13 cellular contexts compared by ENCODE assay signal in the genomic region with DNA sequence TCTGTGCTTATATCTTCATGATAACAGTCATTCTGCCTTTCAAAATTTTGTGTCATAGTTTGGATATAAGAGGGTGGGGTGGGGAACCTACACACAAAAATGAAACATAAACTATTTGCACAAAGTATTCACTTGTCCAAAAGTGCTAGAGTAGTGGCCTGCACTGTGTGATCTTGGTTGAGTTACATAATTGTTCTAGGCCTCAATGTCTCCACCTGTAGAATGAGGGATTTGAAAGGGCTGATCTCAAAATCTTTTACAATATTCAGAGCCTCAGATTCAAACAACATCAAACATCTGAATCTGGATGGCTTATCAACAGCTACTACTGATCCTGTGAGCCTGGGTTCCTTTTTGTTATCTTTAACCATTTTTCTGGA.
DNase-seq lines count a peak whose midpoint lies in the region; ATAC-seq and TF ChIP-seq lines count a peak whose summit lies in the region.
"Had no signal": no experiment of that assay in that cellular context is flagged by ENCODE, and none has a peak within 500 bp of the region (broad histone marks: within the 10 kb centered on the region; RNA-seq: fewer than 3 reads in every experiment).

No MANE protein-coding gene starts in this region.

- H3K4me1 ChIP-seq in HUES48 (ENCODE audit: control insufficient read depth, insufficient read depth, low read length) (peaks cover 43% of the 10 kb centered on the region), ectodermal cell (ENCODE audit: control insufficient read depth, insufficient read depth, low read length) (peaks cover 38% of the 10 kb centered on the region), thoracic aorta (ENCODE audit: control insufficient read depth in 1 of 2, low read depth in 2 of 2) (peaks cover 13 to 42% of the 10 kb centered on the region in 2 donors), foreskin keratinocyte (no peaks in the 10 kb centered on the region)

- peaks cover 3% of the 10 kb centered on the region; the same call in 1 of the 2 replicates for H3K27me3 ChIP-seq in HUES48 (ENCODE audit: control insufficient read depth, insufficient read depth, low read length)
- H3K27me3 ChIP-seq in ectodermal cell (ENCODE audit: control insufficient read depth, insufficient read depth, low read length, poor library complexity, severe bottlenecking) = no peaks in the 10 kb centered on the region
- H3K27me3 ChIP-seq in thoracic aorta (replicated peaks; ENCODE audit: insufficient read depth) = no peaks in the 10 kb centered on the region
- peaks cover 55% of the 10 kb centered on the region for H3K27me3 ChIP-seq in foreskin keratinocyte

- peak overlapping the region; percentile 86 for H3K9ac ChIP-seq in HUES48 (ENCODE audit: low read depth, low read length)

- H3K4me3 ChIP-seq in HUES48 (ENCODE audit: low read depth, low read length) = peak overlapping the region; percentile 90
- no peak overlapping the region for H3K4me3 ChIP-seq in ectodermal cell (ENCODE audit: insufficient read depth, low read depth, low read length)
- H3K4me3 ChIP-seq in thoracic aorta = peak overlapping the region; percentile 73
- H3K4me3 ChIP-seq: lung had no signal

- H3K27ac ChIP-seq in HUES48 (ENCODE audit: low read depth, low read length) (peak overlapping the region; percentile 93), ectodermal cell (ENCODE audit: insufficient read depth, low read depth, low read length, poor library complexity, severe bottlenecking) (peak overlapping the region; percentile 97), thoracic aorta (peak overlapping the region; percentile 53 to 65), foreskin keratinocyte (no peak overlapping the region)

- TF ChIP-seq CTCF in mesothelial cell of epicardium (IDR thresholded peaks at IDR 0.05; ENCODE audit: unreplicated experiment) (no peak), thoracic aorta (IDR thresholded peaks at IDR 0.05) (no peak), foreskin keratinocyte (conservative IDR thresholded peaks at IDR 0.05) (no peak)

- ATAC-seq in thoracic aorta (ENCODE audit: insufficient number of reproducible peaks, low FRiP score, low read depth) = no peak
- ATAC-seq in foreskin keratinocyte = no peak
- ATAC-seq: T-helper 17 cell had no signal

- peaks cover 70% of the 10 kb centered on the region for H3K4me1 Mint-ChIP-seq in mesothelial cell of epicardium
- H3K4me1 Mint-ChIP-seq: activated CD4-positive, alpha-beta T cell treated with anti-CD3 and anti-CD28 coated beads, Interleukin-2, amount 10 ng/mL, durations not matched to agents 24 days and 14 days; CD14-positive monocyte had no signal

- H3K36me3 Mint-ChIP-seq in mesothelial cell of epicardium = no peaks in the 10 kb centered on the region
- H3K36me3 Mint-ChIP-seq: CD14-positive monocyte had no signal

- DNase-seq in mesothelial cell of epicardium (ENCODE audit: low spot score in 2 of 2, unreplicated experiment in 2 of 2) = no peak
- no peak for DNase-seq in thoracic aorta (ENCODE audit: low spot score)
- no peak for DNase-seq in KBM-7
- DNase-seq in cerebellum (ENCODE audit: low spot score) = no peak
- DNase-seq in foreskin keratinocyte = no peak
- DNase-seq: activated CD4-positive, alpha-beta T cell treated with anti-CD3 and anti-CD28 coated beads, Interleukin-2, amount 10 ng/mL, durations not matched to agents 24 days and 14 days; effector memory CD4-positive, alpha-beta T cell; stimulated activated CD8-positive, alpha-beta memory T cell treated with anti-CD3 and anti-CD28 coated beads, Interleukin-4, amount 100 ng/mL, for 48 hours; T-helper 17 cell had no signal

- H3K36me3 ChIP-seq in HUES48 (ENCODE audit: control insufficient read depth, insufficient read depth, low read length) (no peaks in the 10 kb centered on the region), ectodermal cell (ENCODE audit: control insufficient read depth, insufficient read depth, low read length) (no peaks in the 10 kb centered on the region), thoracic aorta (peaks cover 5% of the 10 kb centered on the region)

- no peaks in the 10 kb centered on the region for H3K9me3 Mint-ChIP-seq in mesothelial cell of epicardium
- H3K9me3 Mint-ChIP-seq: activated CD4-positive, alpha-beta T cell treated with anti-CD3 and anti-CD28 coated beads, Interleukin-2, amount 10 ng/mL, durations not matched to agents 24 days and 14 days had no signal

- in situ Hi-C loops in KBM-7 (cut with MboI; ENCODE audit: low pct_unique_long_range_greater_than_20kb, low sequenced_read_pairs) = no loop called here

- no peaks in the 10 kb centered on the region for H3K27me3 Mint-ChIP-seq in mesothelial cell of epicardium (ENCODE audit: low read depth)

- H3K9me3 ChIP-seq in HUES48 (ENCODE audit: control insufficient read depth, insufficient read depth, low read length) (no peaks in the 10 kb centered on the region), ectodermal cell (ENCODE audit: control insufficient read depth, low read length) (no peaks in the 10 kb centered on the region), thoracic aorta (no peaks in the 10 kb centered on the region)

- H3K27ac Mint-ChIP-seq in mesothelial cell of epicardium = peak overlapping the region; percentile 90
- H3K27ac Mint-ChIP-seq: activated CD4-positive, alpha-beta T cell treated with anti-CD3 and anti-CD28 coated beads, Interleukin-2, amount 10 ng/mL, durations not matched to agents 24 days and 14 days; CD14-positive monocyte; T-helper 17 cell had no signal

- peak overlapping the region; percentile 70 for H3K4me3 Mint-ChIP-seq in mesothelial cell of epicardium
- H3K4me3 Mint-ChIP-seq: activated CD4-positive, alpha-beta T cell treated with anti-CD3 and anti-CD28 coated beads, Interleukin-2, amount 10 ng/mL, durations not matched to agents 24 days and 14 days; T-helper 17 cell had no signal
